17 cellular contexts compared by ENCODE assay signal in the genomic region with DNA sequence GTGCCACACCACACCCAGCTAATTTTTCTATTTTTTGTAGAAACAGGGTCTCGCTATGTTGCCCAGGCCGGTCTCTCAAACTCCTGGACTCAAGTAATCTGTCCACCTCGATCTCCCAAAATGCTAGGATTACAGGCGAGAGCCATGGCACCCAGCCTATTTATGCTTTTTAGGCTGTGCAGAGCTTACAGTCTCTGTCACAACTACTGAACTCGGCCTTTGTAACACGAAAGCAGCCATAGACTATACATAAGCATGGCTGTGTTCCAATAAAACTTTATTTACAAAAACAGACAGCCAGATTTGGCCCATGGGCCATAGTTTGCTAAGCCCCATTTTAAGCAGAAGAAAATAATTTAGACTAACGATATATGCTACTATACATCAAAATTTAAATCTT. TPM values are rescaled to one million over a fixed set of nuclear protein-coding genes. Genes with fewer than 3 reads are reported as not detected.
DNase-seq lines count a peak whose midpoint lies in the region; FAIRE-seq and TF ChIP-seq lines count a peak whose summit lies in the region.
"Had no signal": no experiment of that assay in that cellular context is flagged by ENCODE, and none has a peak within 500 bp of the region (broad histone marks: within the 10 kb centered on the region; RNA-seq: fewer than 3 reads in every experiment).

No MANE protein-coding gene starts in this region.

- DNase-seq in HFFc6, result no peak
- no peak for DNase-seq in breast epithelium (ENCODE audit: low spot score in 2 of 2)
- DNase-seq in keratinocyte (ENCODE audit: low read depth, low spot score), result no peak
- DNase-seq in epidermal melanocyte (ENCODE audit: insufficient read length, low spot score), result no peak
- DNase-seq in SKM-1 treated with dmso at 0.1 percent for 144 hours (lab: John Stamatoyannopoulos, UW; ENCODE audit: unreplicated experiment), result no peak
- DNase-seq in mesothelial cell of epicardium (ENCODE audit: low spot score in 2 of 2, unreplicated experiment in 2 of 2), result no peak
- no peak for DNase-seq in NCI-H774 (lab: John Stamatoyannopoulos, UW)
- DNase-seq: activated CD4-positive, alpha-beta T cell treated with anti-CD3 and anti-CD28 coated beads for 1 hour; Caco-2; cortex of kidney; NCI-H2029; NCI-H524; posterior cingulate gyrus; RPMI8226; stimulated activated CD4-positive, alpha-beta T cell treated with anti-CD3 and anti-CD28 coated beads, Interleukin-4, amount 100 ng/mL, for 24 hours had no signal

- peaks cover 56% of the 10 kb centered on the region for H3K4me1 Mint-ChIP-seq in HFFc6 (ENCODE audit: low read depth)
- peaks cover 4% of the 10 kb centered on the region for H3K4me1 Mint-ChIP-seq in mesothelial cell of epicardium

- no peaks in the 10 kb centered on the region for H3K9me1 ChIP-seq in keratinocyte (ENCODE audit: control insufficient read depth, extremely low read depth, insufficient read depth, low read length)

- H4K20me1 ChIP-seq in keratinocyte (ENCODE audit: control insufficient read depth, extremely low read depth, insufficient read depth, low read length), result no peaks in the 10 kb centered on the region

- dilution Hi-C loops in keratinocyte (cut with MboI; ENCODE audit: extremely low pct_ligation_motif_present, low sequenced_read_pairs), result no loop called here

- H3K9ac ChIP-seq in keratinocyte (ENCODE audit: control insufficient read depth, extremely low read depth, insufficient read depth, low read length), result no peak overlapping the region
- H3K9ac ChIP-seq in skeletal muscle satellite cell (ENCODE audit: low read depth, low read length), result peak overlapping the region; percentile 67

- H3K79me2 ChIP-seq in keratinocyte (ENCODE audit: control insufficient read depth, insufficient read depth, low read length), result no peaks in the 10 kb centered on the region

- H3K9me3 Mint-ChIP-seq in HFFc6 (no peaks in the 10 kb centered on the region), mesothelial cell of epicardium (no peaks in the 10 kb centered on the region)

- H3K9me3 ChIP-seq in breast epithelium (no peaks in the 10 kb centered on the region), keratinocyte (ENCODE audit: control insufficient read depth, low read depth, low read length) (no peaks in the 10 kb centered on the region), skeletal muscle satellite cell (replicated peaks; ENCODE audit: low read length) (no peaks in the 10 kb centered on the region)
- H3K9me3 ChIP-seq: Caco-2 had no signal

- H3K36me3 Mint-ChIP-seq in HFFc6 (ENCODE audit: low read depth) (peaks cover 81% of the 10 kb centered on the region), mesothelial cell of epicardium (no peaks in the 10 kb centered on the region)

- H3K27me3 Mint-ChIP-seq in HFFc6 (ENCODE audit: insufficient read depth), result no peaks in the 10 kb centered on the region; the same call in 1 of the 2 replicates
- H3K27me3 Mint-ChIP-seq in mesothelial cell of epicardium (ENCODE audit: low read depth), result no peaks in the 10 kb centered on the region

- H3K4me3 Mint-ChIP-seq in HFFc6 (peak overlapping the region; percentile 50; the same call in 1 of the 2 replicates), mesothelial cell of epicardium (no peak overlapping the region)

- no peak overlapping the region for H3K4me3 ChIP-seq in breast epithelium
- no peak overlapping the region for H3K4me3 ChIP-seq in keratinocyte (ENCODE audit: control insufficient read depth in 2 of 3, extremely low read depth in 1 of 3, insufficient read depth in 2 of 3, low read depth in 1 of 3, low read length in 3 of 3)
- H3K4me3 ChIP-seq in skeletal muscle satellite cell (ENCODE audit: low read length), result no peak overlapping the region

- intact Hi-C loops in breast epithelium (cut with DNase I; ENCODE audit: low total_unique reads), result no loop called here

- H3K36me3 ChIP-seq in breast epithelium, result no peaks in the 10 kb centered on the region
- H3K36me3 ChIP-seq in keratinocyte (ENCODE audit: control insufficient read depth in 2 of 2, extremely low read depth in 1 of 2, insufficient read depth in 2 of 2, low read length in 2 of 2), result no peaks in the 10 kb centered on the region
- peaks cover 67% of the 10 kb centered on the region for H3K36me3 ChIP-seq in skeletal muscle satellite cell (ENCODE audit: insufficient read depth, low read length)

- TF ChIP-seq POLR2A in breast epithelium (IDR thresholded peaks at IDR 0.05), result no peak

- H3K4me1 ChIP-seq in breast epithelium (no peaks in the 10 kb centered on the region), keratinocyte (ENCODE audit: control insufficient read depth, extremely low read depth, insufficient read depth, low read length) (peaks cover 14% of the 10 kb centered on the region), skeletal muscle satellite cell (ENCODE audit: control insufficient read depth, insufficient read depth, low read length) (peaks cover 37% of the 10 kb centered on the region)
- H3K4me1 ChIP-seq: Caco-2 had no signal

- FAIRE-seq in keratinocyte (lab: Jason Lieb, UNC), result no peak
- FAIRE-seq: G401.6 had no signal

- TF ChIP-seq CTCF in HFFc6 (IDR thresholded peaks at IDR 0.05), result no peak
- TF ChIP-seq CTCF in breast epithelium (IDR thresholded peaks at IDR 0.05), result no peak
- TF ChIP-seq CTCF in keratinocyte (optimal IDR thresholded peaks at IDR 0.05 in 1 of 3, IDR thresholded peaks at IDR 0.05 in 1 of 3, conservative IDR thresholded peaks at IDR 0.05 in 1 of 3; ENCODE audit: extremely low read depth in 1 of 3, insufficient read depth in 2 of 3, low read length in 3 of 3), result no peak
- no peak for TF ChIP-seq CTCF in mesothelial cell of epicardium (IDR thresholded peaks at IDR 0.05; ENCODE audit: unreplicated experiment)

- peak overlapping the region; percentile 80 to 87 for H3K27ac ChIP-seq in breast epithelium
- H3K27ac ChIP-seq in keratinocyte (ENCODE audit: control insufficient read depth, insufficient read depth, low read length), result peak overlapping the region; percentile 64

- H3K4me2 ChIP-seq in keratinocyte (ENCODE audit: control insufficient read depth, extremely low read depth, insufficient read depth, low read depth, low read length), result peak overlapping the region; percentile 34
- H3K4me2 ChIP-seq in skeletal muscle satellite cell (ENCODE audit: low read length), result no peak overlapping the region

- H2AFZ ChIP-seq in keratinocyte (ENCODE audit: control insufficient read depth, low read length), result no peak overlapping the region

- H3K27me3 ChIP-seq in breast epithelium (no peaks in the 10 kb centered on the region), keratinocyte (ENCODE audit: control insufficient read depth, extremely low read depth, insufficient read depth, low read length) (no peaks in the 10 kb centered on the region), skeletal muscle satellite cell (ENCODE audit: control insufficient read depth, insufficient read depth, low read length) (no peaks in the 10 kb centered on the region)

- H3K27ac Mint-ChIP-seq in HFFc6 (peak overlapping the region; percentile 84), mesothelial cell of epicardium (no peak overlapping the region)

RNA-seq across cellular contexts. Expression of a gene that starts 54.4 kb away (rescaled TPM):
- 100 to 1,000 TPM in 5 of 6 experiments, 10 to 100 TPM in 1; 97.5 to 124 (median 107) TPM for total RNA-seq in HFFc6 (2021; fragmentation: NEBNext Ultra II Directional; extraction: Animal tissue kit (Norgen Biotek cat#: 25700))
- total RNA-seq in breast epithelium (100 to 1,000 TPM in 2 of 3 donors, 10 to 100 TPM in 1; 60.3 to 288 (median 154) TPM), mesothelial cell of epicardium (42.4 to 45.5 TPM (median 45.0 TPM) in 3 replicates)
- 1.6 to 2.5 TPM (median 1.8 TPM) in 3 replicates for polyA plus RNA-seq in keratinocyte
- 0.82 TPM for polyA plus RNA-seq in keratinocyte (2011; ENCODE audit: low read depth)
- polyA plus RNA-seq in keratinocyte (2011; cell fraction: cytosol; rRNA removed), result 1.1 and 1.4 TPM in 2 replicates
- 4.8 and 7.0 TPM in 2 replicates for polyA plus RNA-seq in keratinocyte (2011; cell fraction: nucleus; rRNA removed)
- 1.3 and 1.5 TPM in 2 replicates for polyA plus RNA-seq in keratinocyte (2012; ENCODE audit: low replicate concordance)
- 2.8 to 4.5 TPM (median 4.2 TPM) in 3 replicates for polyA minus RNA-seq in keratinocyte
- polyA minus RNA-seq in keratinocyte (2011; cell fraction: cytosol; rRNA and poly(A)+ RNA removed), result 2.7 TPM
- polyA minus RNA-seq in keratinocyte (2011; cell fraction: nucleus; rRNA and poly(A)+ RNA removed), result 4.3 and 6.7 TPM in 2 replicates
- 97.1 and 159 TPM in 2 replicates for total RNA-seq in skeletal muscle satellite cell (2012; rRNA removed)
